ENCODE assay signal across 24 cellular contexts in the genomic region with DNA sequence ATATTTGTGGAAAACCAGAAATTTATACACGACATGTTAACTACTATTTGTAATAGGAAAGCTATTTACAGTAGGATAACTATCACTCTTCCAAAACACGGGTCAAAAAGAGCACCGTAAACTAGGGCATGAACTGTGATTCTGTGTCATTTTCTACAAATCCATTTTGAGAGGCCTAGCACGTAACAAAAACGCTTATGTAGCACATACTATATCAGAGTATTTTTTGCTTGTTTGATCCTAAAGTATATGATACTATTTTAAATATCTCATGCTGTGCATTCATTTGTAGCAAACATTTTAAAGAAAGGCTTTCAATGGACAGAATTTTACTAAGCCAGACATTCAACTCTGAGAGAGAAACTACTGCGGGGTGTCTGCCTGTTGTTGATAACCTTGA. TPM values are rescaled to one million over a fixed set of nuclear protein-coding genes. Genes with fewer than 3 reads are reported as not detected.
DNase-seq lines count a peak whose midpoint lies in the region; ATAC-seq, FAIRE-seq and TF ChIP-seq lines count a peak whose summit lies in the region.
"Had no signal": no experiment of that assay in that cellular context is flagged by ENCODE, and none has a peak within 500 bp of the region (broad histone marks: within the 10 kb centered on the region; RNA-seq: fewer than 3 reads in every experiment).

No MANE protein-coding gene starts in this region.

- POLR2A ChIA-PET in MCF 10A (lab: Yijun Ruan, JAX), result interaction anchor here (0.9 kb wide), 1 partner anchor 19 kb away, joined by 3 read pairs; no protein-coding TSS in a partner anchor
- POLR2A ChIA-PET in Caco-2 (lab: Charles Lee), result no interaction called here
- POLR2A ChIA-PET in OCI-LY7 (lab: Charles Lee), result interaction anchor here (0.6 to 1.5 kb wide), 5 partner anchors 10 to 69 kb away, joined by 3 to 5 read pairs (median 4); no protein-coding TSS in a partner anchor
- POLR2A ChIA-PET in K562 (lab: Yijun Ruan, JAX), result interaction anchor here (0.7 kb wide), 1 partner anchor 676 kb away, joined by 3 read pairs; no protein-coding TSS in a partner anchor

- no peak for TF ChIP-seq CTCF in MCF 10A (IDR thresholded peaks at IDR 0.05; ENCODE audit: unreplicated experiment)
- no peak for TF ChIP-seq CTCF in breast epithelium (IDR thresholded peaks at IDR 0.05)
- no peak for TF ChIP-seq CTCF in Caco-2 (IDR thresholded peaks at IDR 0.05; ENCODE audit: insufficient read depth in 1 of 2, low read depth in 1 of 2, low read length in 1 of 2, severe bottlenecking in 1 of 2, unreplicated experiment in 1 of 2)
- no peak for TF ChIP-seq CTCF in OCI-LY7 (conservative IDR thresholded peaks at IDR 0.05; ENCODE audit: low read length)
- TF ChIP-seq CTCF in K562 (IDR thresholded peaks at IDR 0.05 in 2 of 3, conservative IDR thresholded peaks at IDR 0.05 in 1 of 3; ENCODE audit: insufficient read depth in 2 of 3, low read depth in 1 of 3, low read length in 3 of 3), result no peak

- H3K9me3 Mint-ChIP-seq in MCF 10A (ENCODE audit: unreplicated experiment) (no peaks in the 10 kb centered on the region), Caco-2 (ENCODE audit: unreplicated experiment) (no peaks in the 10 kb centered on the region)
- H3K9me3 Mint-ChIP-seq: CD4-positive, CD25-positive, alpha-beta regulatory T cell; CD8-positive, alpha-beta T cell; H9 had no signal

- intact Hi-C loops in MCF 10A (cut with micrococcal nuclease) (no loop called here), breast epithelium (cut with DNase I; ENCODE audit: low total_unique reads) (no loop called here), Caco-2 (cut with micrococcal nuclease; ENCODE audit: unreplicated experiment) (no loop called here), OCI-LY7 (cut with micrococcal nuclease; ENCODE audit: unreplicated experiment) (no loop called here), K562 (cut with micrococcal nuclease) (no loop called here), head of caudate nucleus (cut with DNase I) (no loop called here)

- no peak overlapping the region for H3K27ac ChIP-seq in breast epithelium
- H3K27ac ChIP-seq in OCI-LY7 (ENCODE audit: low read depth, low read length, poor library complexity, severe bottlenecking), result no peak overlapping the region
- H3K27ac ChIP-seq in K562 (ENCODE audit: extremely low read depth, low read depth, low read length), result no peak overlapping the region
- H3K27ac ChIP-seq: 22Rv1, C4-2B had no signal

- no peaks in the 10 kb centered on the region for H3K9me3 ChIP-seq in breast epithelium
- no peaks in the 10 kb centered on the region for H3K9me3 ChIP-seq in Caco-2
- no peaks in the 10 kb centered on the region for H3K9me3 ChIP-seq in OCI-LY7 (ENCODE audit: low read length)
- H3K9me3 ChIP-seq in K562 (replicated peaks; ENCODE audit: control insufficient read depth, insufficient read depth, low read depth, low read length), result no peaks in the 10 kb centered on the region

- H3K27me3 Mint-ChIP-seq in MCF 10A (ENCODE audit: insufficient read depth, unreplicated experiment), result no peaks in the 10 kb centered on the region
- no peaks in the 10 kb centered on the region for H3K27me3 Mint-ChIP-seq in Caco-2 (ENCODE audit: insufficient read depth, unreplicated experiment)
- H3K27me3 Mint-ChIP-seq: CD4-positive, CD25-positive, alpha-beta regulatory T cell had no signal

- TF ChIP-seq POLR2A in breast epithelium (IDR thresholded peaks at IDR 0.05) (no peak), K562 (conservative IDR thresholded peaks at IDR 0.05) (no peak)

- no peaks in the 10 kb centered on the region for H3K9me1 ChIP-seq in K562 (ENCODE audit: control insufficient read depth, insufficient read depth, low read length)

- DNase-seq in MCF 10A (ENCODE audit: unreplicated experiment) (no peak), breast epithelium (ENCODE audit: low spot score in 2 of 2) (no peak), Caco-2 (no peak), OCI-LY7 (ENCODE audit: low spot score) (no peak), K562 (ENCODE audit: extremely low read depth in 1 of 4, low spot score in 3 of 4) (no peak), C1 segment of cervical spinal cord (lab: John Stamatoyannopoulos, UW) (no peak), head of caudate nucleus (no peak)
- DNase-seq in activated CD4-positive, alpha-beta T cell treated with anti-CD3 and anti-CD28 coated beads, Interleukin-2, amount 50 U/mL, for 1 hour, result no peak
- DNase-seq: ACHN; AML-193; CD4-positive, CD25-positive, alpha-beta regulatory T cell; CD8-positive, alpha-beta T cell; DMS 273 treated with DMSO at 0.1 percent for 48 hours; DMS79; EL; GDM1; H9 had no signal

- no peaks in the 10 kb centered on the region for H3K4me1 ChIP-seq in breast epithelium
- 0 out of 2 replicates have a peak, but pooled peaks cover 4% of the 10 kb centered on the region for H3K4me1 ChIP-seq in Caco-2
- peaks cover 29% of the 10 kb centered on the region for H3K4me1 ChIP-seq in OCI-LY7 (ENCODE audit: insufficient read depth, low read length, poor library complexity, severe bottlenecking)
- H3K4me1 ChIP-seq in K562 (replicated peaks in 1 of 2; ENCODE audit: control insufficient read depth in 2 of 2, insufficient read depth in 2 of 2, low read length in 2 of 2), result no peaks in the 10 kb centered on the region

- 88% methylated on average over 6 of the region's 6 CpGs for WGBS in K562 (ENCODE audit: insufficient coverage, low coverage, missing lambda C conversion rate)

- TF ChIP-seq EP300 in K562 (IDR thresholded peaks at IDR 0.05; ENCODE audit: low read length), result no peak

- H3K4me3 ChIP-seq in breast epithelium (no peak overlapping the region), Caco-2 (ENCODE audit: low read depth, low read length) (no peak overlapping the region), OCI-LY7 (ENCODE audit: low read depth, low read length, poor library complexity, severe bottlenecking) (no peak overlapping the region), K562 (no peak overlapping the region)
- H3K4me3 ChIP-seq: GM12878 had no signal

- H2AFZ ChIP-seq in OCI-LY7 (ENCODE audit: low read length) (no peak overlapping the region), K562 (ENCODE audit: low read depth, low read length) (no peak overlapping the region)

- H3K9me2 ChIP-seq in OCI-LY7 (ENCODE audit: insufficient read depth, low read length), result no peaks in the 10 kb centered on the region

- BruUV-seq in MCF 10A (replicated peaks; lab: Mats Ljungman, UMichigan), result TSS peak; percentile 10
- TSS peak; percentile 15 for BruUV-seq in Caco-2 (replicated peaks; lab: Mats Ljungman, UMichigan)
- TSS peak; percentile 31 for BruUV-seq in OCI-LY7 (replicated peaks; lab: Mats Ljungman, UMichigan)
- TSS peak; percentile 12 for BruUV-seq in K562 (replicated peaks; lab: Mats Ljungman, UMichigan)

- H3K36me3 Mint-ChIP-seq in MCF 10A (ENCODE audit: insufficient read depth, unreplicated experiment) (peaks cover 51% of the 10 kb centered on the region), Caco-2 (ENCODE audit: insufficient read depth, unreplicated experiment) (peaks cover 67% of the 10 kb centered on the region)

- H3K36me3 ChIP-seq in breast epithelium (no peaks in the 10 kb centered on the region), Caco-2 (ENCODE audit: control insufficient read depth, insufficient read depth, low read length) (peaks cover 2% of the 10 kb centered on the region), OCI-LY7 (ENCODE audit: insufficient read depth, low read length) (peaks cover 20% of the 10 kb centered on the region), K562 (ENCODE audit: control insufficient read depth, insufficient read depth, low read length) (peaks cover 20% of the 10 kb centered on the region; the same call in 2 of the 3 replicates)

- H4K20me1 ChIP-seq in OCI-LY7 (ENCODE audit: insufficient read depth, low read length) (no peaks in the 10 kb centered on the region), K562 (replicated peaks; ENCODE audit: control insufficient read depth, insufficient read depth, low read length) (no peaks in the 10 kb centered on the region)

- in situ Hi-C loops in K562 (cut with MboI), result no loop called here

- H3K79me2 ChIP-seq in OCI-LY7 (ENCODE audit: insufficient read depth, low read depth, low read length) (no peaks in the 10 kb centered on the region), K562 (ENCODE audit: control insufficient read depth, insufficient read depth, low read length) (no peaks in the 10 kb centered on the region)

- H3K27me3 ChIP-seq in breast epithelium (no peaks in the 10 kb centered on the region), Caco-2 (replicated peaks; ENCODE audit: control insufficient read depth, insufficient read depth, low read length) (no peaks in the 10 kb centered on the region), K562 (ENCODE audit: control insufficient read depth in 2 of 2, insufficient read depth in 2 of 2, low read length in 2 of 2) (no peaks in the 10 kb centered on the region)

- no peak overlapping the region for H3K9ac ChIP-seq in K562 (ENCODE audit: insufficient read depth in 1 of 2, low read depth in 2 of 2, low read length in 2 of 2)

- CTCF ChIA-PET in MCF 10A (lab: Yijun Ruan, JAX) (interaction anchor here (0.7 kb wide), 1 partner anchor 9 kb away, joined by 3 read pairs; no protein-coding TSS in a partner anchor), Caco-2 (lab: Charles Lee) (no interaction called here), OCI-LY7 (lab: Charles Lee; ENCODE audit: unreplicated experiment) (no interaction called here), K562 (lab: Yijun Ruan, JAX; ENCODE audit: low intra/inter-chr PET ratio) (no interaction called here)

- H3K4me2 ChIP-seq in OCI-LY7 (ENCODE audit: low read length) (no peak overlapping the region), K562 (ENCODE audit: insufficient read depth, low read length) (no peak overlapping the region)

- TF ChIP-seq RAD21 in K562 (CRISPR knock-in tag; conservative IDR thresholded peaks at IDR 0.05 in 1 of 2, IDR thresholded peaks at IDR 0.05 in 1 of 2), result no peak

- no peak for ATAC-seq in K562
- ATAC-seq: CD8-positive, alpha-beta T cell; GM12878; HCT116 had no signal

- no peak overlapping the region for H3K27ac Mint-ChIP-seq in MCF 10A (ENCODE audit: low read depth, unreplicated experiment)
- no peak overlapping the region for H3K27ac Mint-ChIP-seq in Caco-2 (ENCODE audit: unreplicated experiment)
- H3K27ac Mint-ChIP-seq: CD8-positive, alpha-beta T cell; H9 had no signal

- H3K4me3 Mint-ChIP-seq in MCF 10A (ENCODE audit: unreplicated experiment), result no peak overlapping the region
- no peak overlapping the region for H3K4me3 Mint-ChIP-seq in Caco-2 (ENCODE audit: unreplicated experiment)
- H3K4me3 Mint-ChIP-seq: CD4-positive, CD25-positive, alpha-beta regulatory T cell; CD8-positive, alpha-beta T cell; H9 had no signal

- no peak for FAIRE-seq in K562 (lab: Jason Lieb, UNC)
- FAIRE-seq: A204.1, D721Med, GM12878, GM18507 had no signal

- H3K4me1 Mint-ChIP-seq in MCF 10A (ENCODE audit: insufficient read depth, unreplicated experiment) (peaks cover 11% of the 10 kb centered on the region), Caco-2 (ENCODE audit: low read depth, unreplicated experiment) (peaks cover 12% of the 10 kb centered on the region)
- H3K4me1 Mint-ChIP-seq: H9 had no signal

RNA-seq across cellular contexts. Expression of gene WDFY1, which starts 45.1 kb away (rescaled TPM):
- total RNA-seq in MCF 10A (2022) (36.9 and 41.8 TPM in 2 replicates), breast epithelium (10 to 100 TPM; 45.2 to 57.6 (median 46.2) TPM), Caco-2 (2022) (110 and 123 TPM in 2 replicates), OCI-LY7 (2022) (33.3 and 38.6 TPM in 2 replicates), K562 (2014; rRNA removed) (17.5 and 28.1 TPM in 2 replicates), K562 (2014; rRNA removed; fragmentation: Illumina TruSeq; extraction: Trizol) (21.7 and 22.9 TPM in 2 replicates), K562 (2015; rRNA removed; fragmentation: Illumina TruSeq; extraction: Trizol) (23.9 and 25.3 TPM in 2 replicates), K562 (2021) (17.7 and 18.3 TPM in 2 replicates)
- total RNA-seq in OCI-LY7 (2014; rRNA removed; shearing (Covaris generic)), result 45.3 and 46.6 TPM in 2 replicates
- 30.1 and 42.9 TPM in 2 replicates for total RNA-seq in K562 (2011; cell fraction: chromatin; rRNA removed; ENCODE audit: low replicate concordance)
- 23.3 and 31.2 TPM in 2 replicates for total RNA-seq in K562 (2011; cell fraction: nucleolus; rRNA removed)
- 25.7 and 27.6 TPM in 2 replicates for total RNA-seq in K562 (2011; cell fraction: nucleoplasm; rRNA removed)
- polyA plus RNA-seq in K562 (2011; rRNA removed) (27.6 and 34.8 TPM in 2 replicates), K562 (2014; fragmentation: Illumina TruSeq; extraction: Trizol) (14.4 and 17.5 TPM in 2 replicates), K562 (2014; fragmentation: Nextera tagmentation; extraction: Ambion mirVana) (1 to 10 TPM; 5.4 to 7.4 TPM), K562 (2014; rRNA removed) (13.5 and 16.2 TPM in 2 replicates)
- 25.0 and 26.2 TPM in 2 replicates for polyA plus RNA-seq in K562 (2011; cell fraction: cytosol; rRNA removed)
- 25.8 and 37.3 TPM in 2 replicates for polyA plus RNA-seq in K562 (2011; cell fraction: nucleus; rRNA removed)
- polyA plus RNA-seq in K562 (2012), result 15.7 and 23.8 TPM in 2 replicates
- 65.6 and 70.4 TPM in 2 replicates for polyA minus RNA-seq in K562 (2011; rRNA and poly(A)+ RNA removed)
- polyA minus RNA-seq in K562 (2011; cell fraction: cytosol; rRNA and poly(A)+ RNA removed), result 22.4 and 24.8 TPM in 2 replicates
- polyA minus RNA-seq in K562 (2011; cell fraction: nucleus; rRNA and poly(A)+ RNA removed), result 28.9 and 42.2 TPM in 2 replicates

RNA-seq across cellular contexts. Expression of gene MRPL44, which starts 57.2 kb away (rescaled TPM):
- 27.4 and 31.2 TPM in 2 replicates for total RNA-seq in MCF 10A (2022)
- 10 to 100 TPM; 22.4 to 27.4 (median 24.3) TPM for total RNA-seq in breast epithelium
- total RNA-seq in Caco-2 (2022), result 64.9 and 66.6 TPM in 2 replicates
- total RNA-seq in OCI-LY7 (2014; rRNA removed; shearing (Covaris generic)), result 25.4 and 36.2 TPM in 2 replicates
- total RNA-seq in OCI-LY7 (2022), result 36.5 and 38.6 TPM in 2 replicates
- 5.0 and 7.2 TPM in 2 replicates for total RNA-seq in K562 (2011; cell fraction: chromatin; rRNA removed; ENCODE audit: low replicate concordance)
- total RNA-seq in K562 (2011; cell fraction: nucleolus; rRNA removed), result 5.2 and 5.7 TPM in 2 replicates
- total RNA-seq in K562 (2011; cell fraction: nucleoplasm; rRNA removed), result 6.1 and 6.8 TPM in 2 replicates
- 18.3 and 20.2 TPM in 2 replicates for total RNA-seq in K562 (2014; rRNA removed)
- total RNA-seq in K562 (2014; rRNA removed; fragmentation: Illumina TruSeq; extraction: Trizol), result 24.0 and 26.7 TPM in 2 replicates
- 24.5 and 26.0 TPM in 2 replicates for total RNA-seq in K562 (2015; rRNA removed; fragmentation: Illumina TruSeq; extraction: Trizol)
- total RNA-seq in K562 (2021), result 19.3 and 20.7 TPM in 2 replicates
- polyA plus RNA-seq in K562 (2011; rRNA removed), result 14.5 and 16.5 TPM in 2 replicates
- 10.5 and 14.4 TPM in 2 replicates for polyA plus RNA-seq in K562 (2011; cell fraction: cytosol; rRNA removed)
- 3.4 and 3.9 TPM in 2 replicates for polyA plus RNA-seq in K562 (2011; cell fraction: nucleus; rRNA removed)
- polyA plus RNA-seq in K562 (2012), result 14.4 and 17.9 TPM in 2 replicates
- polyA plus RNA-seq in K562 (2014; fragmentation: Illumina TruSeq; extraction: Trizol), result 25.4 and 26.7 TPM in 2 replicates
- 10 to 100 TPM; 10.4 to 16.4 TPM for polyA plus RNA-seq in K562 (2014; fragmentation: Nextera tagmentation; extraction: Ambion mirVana)
- polyA plus RNA-seq in K562 (2014; rRNA removed), result 20.8 and 23.4 TPM in 2 replicates
- polyA minus RNA-seq in K562 (2011; rRNA and poly(A)+ RNA removed), result 8.6 and 9.7 TPM in 2 replicates
- polyA minus RNA-seq in K562 (2011; cell fraction: cytosol; rRNA and poly(A)+ RNA removed), result 8.9 and 10.0 TPM in 2 replicates
- polyA minus RNA-seq in K562 (2011; cell fraction: nucleus; rRNA and poly(A)+ RNA removed), result 4.3 and 7.1 TPM in 2 replicates
